In the genomic region with DNA sequence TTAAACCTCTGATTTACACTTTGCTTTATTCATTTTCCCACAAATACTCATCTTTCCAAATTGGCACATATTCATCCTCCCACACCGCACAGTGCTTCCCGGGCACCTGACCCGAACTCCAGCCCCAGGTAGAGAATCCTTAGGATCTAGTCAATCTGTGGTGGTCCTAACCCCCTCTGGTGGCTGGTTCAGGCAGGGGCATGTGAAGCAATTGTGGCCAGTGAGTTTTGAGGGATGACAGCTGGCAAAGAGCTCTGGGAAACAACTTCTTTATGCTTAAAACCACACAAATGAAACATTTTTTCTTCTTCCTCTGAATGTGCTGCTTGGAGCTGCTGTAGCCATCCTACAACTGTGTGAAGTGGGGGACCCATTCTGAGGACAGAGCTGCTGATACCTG, we compare ENCODE assay signal across 8 cellular contexts. TPM values are rescaled to one million over a fixed set of nuclear protein-coding genes. Genes with fewer than 3 reads are reported as not detected.
DNase-seq lines count a peak whose midpoint lies in the region; ATAC-seq, FAIRE-seq and TF ChIP-seq lines count a peak whose summit lies in the region.

No MANE protein-coding gene starts in this region.

- H3K27me3 ChIP-seq in DND-41 (ENCODE audit: insufficient read depth, low read length, poor library complexity) (no peaks in the 10 kb centered on the region), adipocyte (replicated peaks; ENCODE audit: control insufficient read depth, insufficient read depth, low read length) (no peaks in the 10 kb centered on the region), sigmoid colon (no peaks in the 10 kb centered on the region)

- WGBS in sigmoid colon, 2 donors = 91 to 92% methylated on average over 3 of the region's 3 CpGs

- H3K9me3 ChIP-seq in DND-41 (ENCODE audit: insufficient read depth, low read length, severe bottlenecking) (no peaks in the 10 kb centered on the region), adipocyte (ENCODE audit: control insufficient read depth, low read length) (no peaks in the 10 kb centered on the region), mucosa of descending colon (no peaks in the 10 kb centered on the region), sigmoid colon (no peaks in the 10 kb centered on the region)

- no peak overlapping the region for H3K4me3 ChIP-seq in DND-41 (ENCODE audit: low read depth in 1 of 2, low read length in 2 of 2)
- H3K4me3 ChIP-seq in adipocyte (ENCODE audit: low read length) = peak overlapping the region; percentile 51
- H3K4me3 ChIP-seq in mucosa of descending colon = no peak overlapping the region
- no peak overlapping the region for H3K4me3 ChIP-seq in sigmoid colon

- H2AFZ ChIP-seq in DND-41 (ENCODE audit: low read depth, low read length) = no peak overlapping the region

- peaks cover 56% of the 10 kb centered on the region for H3K36me3 ChIP-seq in DND-41 (ENCODE audit: insufficient read depth, low read length)
- peaks cover 59% of the 10 kb centered on the region for H3K36me3 ChIP-seq in adipocyte (ENCODE audit: control insufficient read depth, insufficient read depth, low read length, severe bottlenecking)
- no peaks in the 10 kb centered on the region for H3K36me3 ChIP-seq in mucosa of descending colon (ENCODE audit: low read depth)
- peaks cover 0 to 44% (median 0%) of the 10 kb centered on the region in 4 donors for H3K36me3 ChIP-seq in sigmoid colon

- TF ChIP-seq POLR2A in sigmoid colon (IDR thresholded peaks at IDR 0.05) = no peak

- TF ChIP-seq CTCF in DND-41 (IDR thresholded peaks at IDR 0.05; ENCODE audit: borderline replicate concordance, extremely low read depth, low read length, poor library complexity, severe bottlenecking) = peak; percentile 88
- TF ChIP-seq CTCF in mucosa of descending colon (IDR thresholded peaks at IDR 0.05) = peak; percentile 51
- peak in 2 of 4 experiments; percentile 30 for TF ChIP-seq CTCF in sigmoid colon (IDR thresholded peaks at IDR 0.05)

- FAIRE-seq in HTR-8/SVneo (lab: Jason Lieb, UNC) = no peak

- no peak overlapping the region for H3K4me2 ChIP-seq in DND-41 (ENCODE audit: insufficient read depth, low read length)

- no peak overlapping the region for H3K9ac ChIP-seq in DND-41 (ENCODE audit: low read depth, low read length)
- peak overlapping the region; percentile 70 for H3K9ac ChIP-seq in adipocyte (ENCODE audit: low read length)

- no peak for TF ChIP-seq EP300 in sigmoid colon (IDR thresholded peaks at IDR 0.05)

- ATAC-seq in DND-41 (ENCODE audit: insufficient read depth, low read depth) = peak; percentile 85
- ATAC-seq in mucosa of descending colon = no peak

- peaks cover 83% of the 10 kb centered on the region for H3K79me2 ChIP-seq in DND-41 (ENCODE audit: insufficient read depth, low read length)

- H3K27ac ChIP-seq in DND-41 (ENCODE audit: low read length) = peak overlapping the region; percentile 69; the same call in 1 of the 2 replicates
- H3K27ac ChIP-seq in sigmoid colon = no peak overlapping the region

- intact Hi-C loops in mucosa of descending colon (cut with DNase I, micrococcal nuclease) (no loop called here), sigmoid colon (cut with DNase I) (loop anchor here (10.0 kb wide), 1 partner anchor 119 kb away; no protein-coding TSS in a partner anchor)

- H3K4me1 ChIP-seq in DND-41 (ENCODE audit: insufficient read depth, low read length) (peaks cover 47% of the 10 kb centered on the region), adipocyte (ENCODE audit: control insufficient read depth, insufficient read depth, low read length) (peaks cover 56% of the 10 kb centered on the region), mucosa of descending colon (ENCODE audit: low read depth) (no peaks in the 10 kb centered on the region), sigmoid colon (peaks cover 0 to 12% (median 3%) of the 10 kb centered on the region in 4 donors)

- H4K20me1 ChIP-seq in DND-41 (ENCODE audit: insufficient read depth, low read length) = peaks cover 35% of the 10 kb centered on the region

- DNase-seq in DND-41 = peak; percentile 76
- DNase-seq in HTR-8/SVneo (ENCODE audit: insufficient read length, low spot score) = peak; percentile 18
- peak; percentile 43 for DNase-seq in adipocyte (ENCODE audit: low read depth)
- peak in 1 of 3 donors; percentile 33 for DNase-seq in mucosa of descending colon
- no peak for DNase-seq in CD1c-positive myeloid dendritic cell (ENCODE audit: extremely low spot score)
- DNase-seq in NCI-H1930 (lab: John Stamatoyannopoulos, UW) = no peak
- DNase-seq in NCI-H774 (lab: John Stamatoyannopoulos, UW) = no peak
- DNase-seq in sigmoid colon = no peak

RNA-seq across cellular contexts. Expression of a gene that starts 54.7 kb away (rescaled TPM):
- total RNA-seq in mucosa of descending colon = 10 to 100 TPM; 11.5 to 60.6 (median 27.5) TPM
- total RNA-seq in sigmoid colon = 10 to 100 TPM; 54.3 to 73.8 (median 70.4) TPM
- 10 to 100 TPM in 1 of 3 donors, 1 to 10 TPM in 2; 7.2 to 51.6 (median 9.6) TPM for polyA plus RNA-seq in sigmoid colon

Comparison
In these comparisons a context has a peak if more than half of its experiments do, and no peak if none do; other contexts are left out.
1. DNase-seq: peak in DND-41 (single experiment), HTR-8/SVneo (single experiment) and adipocyte (single experiment); none in CD1c-positive myeloid dendritic cell (single experiment), NCI-H1930 (0 of 2), NCI-H774 (single experiment) and sigmoid colon (single experiment).